ENCODE assay signal across 36 cellular contexts in genomic region chr9:113665756-113666155, GRCh38.
"Had no signal": no experiment of that assay in that cellular context is flagged by ENCODE, and none has a peak within 500 bp of the region (broad histone marks: within the 10 kb centered on the region; RNA-seq: fewer than 3 reads in every experiment).

No MANE protein-coding gene starts in this region.

- H3K4me3 Mint-ChIP-seq: activated B cell treated with CpG ODN at 0.5 μM for 24 hours; activated CD4-positive, alpha-beta memory T cell treated with anti-CD3 and anti-CD28 coated beads for 36 hours; activated naive CD8-positive, alpha-beta T cell treated with anti-CD3 and anti-CD28 coated beads for 36 hours; activated T-cell treated with anti-CD3 and anti-CD28 coated beads, Interleukin-2, amount 50 U/mL, for 72 hours; activated T-helper 17 cell treated with anti-CD3 and anti-CD28 coated beads, Interleukin-2, amount 50 U/mL, for 72 hours had no signal

- H3K9me3 Mint-ChIP-seq: activated B cell treated with CpG ODN at 0.5 μM for 24 hours; activated CD4-positive, alpha-beta memory T cell treated with anti-CD3 and anti-CD28 coated beads for 36 hours; activated naive CD8-positive, alpha-beta T cell treated with anti-CD3 and anti-CD28 coated beads for 36 hours; activated T-cell treated with anti-CD3 and anti-CD28 coated beads, Interleukin-2, amount 50 U/mL, for 72 hours; activated T-helper 17 cell treated with anti-CD3 and anti-CD28 coated beads, Interleukin-2, amount 50 U/mL, for 72 hours had no signal

- H3K4me1 ChIP-seq: ascending aorta had no signal

- H3K27me3 ChIP-seq: ascending aorta, cardiac muscle cell had no signal

- H3K36me3 Mint-ChIP-seq: activated CD4-positive, alpha-beta memory T cell treated with anti-CD3 and anti-CD28 coated beads for 36 hours; activated naive CD8-positive, alpha-beta T cell treated with anti-CD3 and anti-CD28 coated beads for 36 hours had no signal

- H3K4me1 Mint-ChIP-seq: activated B cell treated with CpG ODN at 0.5 μM for 24 hours; activated naive CD8-positive, alpha-beta T cell treated with anti-CD3 and anti-CD28 coated beads for 36 hours; activated T-helper 17 cell treated with anti-CD3 and anti-CD28 coated beads, Interleukin-2, amount 50 U/mL, for 72 hours had no signal

- H3K4me2 ChIP-seq: KMS-11 had no signal

- H3K27ac Mint-ChIP-seq: activated B cell treated with CpG ODN at 0.5 μM for 24 hours; activated CD4-positive, alpha-beta memory T cell treated with anti-CD3 and anti-CD28 coated beads for 36 hours; activated naive CD8-positive, alpha-beta T cell treated with anti-CD3 and anti-CD28 coated beads for 36 hours; activated T-cell treated with anti-CD3 and anti-CD28 coated beads, Interleukin-2, amount 50 U/mL, for 72 hours; activated T-helper 17 cell treated with anti-CD3 and anti-CD28 coated beads, Interleukin-2, amount 50 U/mL, for 72 hours had no signal

- H3K36me3 ChIP-seq: ascending aorta, cardiac muscle cell had no signal

- ATAC-seq: activated T-cell treated with anti-CD3 and anti-CD28 coated beads, Interleukin-2, amount 50 U/mL, for 72 hours; activated T-helper 17 cell treated with anti-CD3 and anti-CD28 coated beads, Interleukin-2, amount 50 U/mL, for 72 hours; PC-3; Right ventricle myocardium inferior; SK-N-SH treated with all-trans-retinoic acid at 6 μM for 48 hours had no signal

- H3K9ac ChIP-seq: KMS-11 had no signal

- H3K9me3 ChIP-seq: ascending aorta had no signal

- H3K4me3 ChIP-seq: ascending aorta, cardiac muscle cell had no signal

- DNase-seq: activated B cell treated with CpG ODN at 0.5 μM for 24 hours; activated CD4-positive, alpha-beta memory T cell treated with anti-CD3 and anti-CD28 coated beads for 36 hours; activated CD4-positive, alpha-beta T cell treated with anti-CD3 and anti-CD28 coated beads for 4 hours; activated CD4-positive, alpha-beta T cell treated with anti-CD3 and anti-CD28 coated beads, Interleukin-2, amount 50 U/mL, for 1 hour; activated CD4-positive, CD25-positive, alpha-beta regulatory T cell treated with anti-CD3 and anti-CD28 coated beads, Interleukin-2, amount 50 U/mL, for 72 hours; activated effector memory CD4-positive, alpha-beta T cell treated with anti-CD3 and anti-CD28 coated beads, Interleukin-2, amount 50 U/mL, for 16 hours; activated naive CD4-positive, alpha-beta T cell; activated naive CD4-positive, alpha-beta T cell treated with anti-CD3 and anti-CD28 coated beads, Interleukin-2, amount 50 U/mL, for 16 hours; activated naive CD8-positive, alpha-beta T cell treated with anti-CD3 and anti-CD28 coated beads for 36 hours; activated T-cell treated with anti-CD3 and anti-CD28 coated beads, Interleukin-2, amount 50 U/mL, for 1 hour; activated T-cell treated with anti-CD3 and anti-CD28 coated beads, Interleukin-2, amount 50 U/mL, for 72 hours; amniotic stem cell; MM.1S; MV-4-11; NCI-H1092; NCI-H146; NCI-H187; NCI-H2029 treated with DMSO at 0.1 percent for 48 hours; NCI-H2107; NCI-H2171; NCI-H510A; NCI-H748 treated with DMSO at 0.1 percent for 48 hours; NK-92 treated with Interleukin-12 subunit alpha and Interleukin-12 subunit beta, amount 100 ng/mL, for 24 hours; PC-3; SIG-M5; T-helper 1 cell; T-helper 2 cell; T-helper 9 cell had no signal

- H3K27ac ChIP-seq: ascending aorta, cardiac muscle cell, KMS-11, RWPE1, VCaP had no signal
